In genomic region chr2:189304360-189304759, GRCh38 we compare ENCODE assay signal across 13 cellular contexts.
DNase-seq lines count a peak whose midpoint lies in the region; ATAC-seq and TF ChIP-seq lines count a peak whose summit lies in the region.
"Had no signal": no experiment of that assay in that cellular context is flagged by ENCODE, and none has a peak within 500 bp of the region (broad histone marks: within the 10 kb centered on the region; RNA-seq: fewer than 3 reads in every experiment).

No MANE protein-coding gene starts in this region.

- intact Hi-C loops in CD4-positive, alpha-beta memory T cell (cut with micrococcal nuclease), result loop anchor here (1.0 kb wide), 1 partner anchor 43 kb away; no protein-coding TSS in a partner anchor

- H3K36me3 Mint-ChIP-seq in CD4-positive, alpha-beta memory T cell, result peaks cover 0 to 1% of the 10 kb centered on the region in 2 donors
- H3K36me3 Mint-ChIP-seq in T-helper 1 cell treated with Interleukin-12 subunit alpha and Interleukin-12 subunit beta and Interleukin-4 antibody, amounts not matched to agents 30 μg/mL and 1 μg/mL, for 36 hours (ENCODE audit: low read depth), result peaks cover 2% of the 10 kb centered on the region
- H3K36me3 Mint-ChIP-seq in activated T-cell treated with anti-CD3 and anti-CD28 coated beads, Interleukin-2, amount 50 U/mL, for 72 hours (ENCODE audit: insufficient read depth in 2 of 2), result peaks cover 2 to 8% of the 10 kb centered on the region in 2 donors
- H3K36me3 Mint-ChIP-seq in immature natural killer cell, result no peaks in the 10 kb centered on the region
- H3K36me3 Mint-ChIP-seq in HFFc6 (ENCODE audit: low read depth), result no peaks in the 10 kb centered on the region
- H3K36me3 Mint-ChIP-seq: IgD-negative memory B cell had no signal

- H3K27me3 Mint-ChIP-seq in CD4-positive, alpha-beta memory T cell, result no peaks in the 10 kb centered on the region
- H3K27me3 Mint-ChIP-seq in T-helper 1 cell treated with Interleukin-12 subunit alpha and Interleukin-12 subunit beta and Interleukin-4 antibody, amounts not matched to agents 30 μg/mL and 1 μg/mL, for 36 hours (ENCODE audit: low read depth), result no peaks in the 10 kb centered on the region
- no peaks in the 10 kb centered on the region for H3K27me3 Mint-ChIP-seq in activated T-cell treated with anti-CD3 and anti-CD28 coated beads, Interleukin-2, amount 50 U/mL, for 72 hours (ENCODE audit: low read depth)
- H3K27me3 Mint-ChIP-seq in immature natural killer cell (ENCODE audit: low read depth in 3 of 3) (peaks cover 0 to 1% (median 0%) of the 10 kb centered on the region in 3 donors), HFFc6 (ENCODE audit: insufficient read depth) (no peaks in the 10 kb centered on the region; the same call in 1 of the 2 replicates)
- H3K27me3 Mint-ChIP-seq: IgD-negative memory B cell had no signal

- H3K27me3 ChIP-seq in CD4-positive, alpha-beta memory T cell (ENCODE audit: insufficient read depth, low read length), result no peaks in the 10 kb centered on the region
- H3K27me3 ChIP-seq: spleen had no signal

- DNase-seq in CD4-positive, alpha-beta memory T cell, result peak; percentile 40 to 59 (median 53)
- peak; percentile 42 to 43 for DNase-seq in activated T-cell treated with anti-CD3 and anti-CD28 coated beads, Interleukin-2, amount 50 U/mL, for 72 hours
- DNase-seq in immature natural killer cell (peak in 1 of 3 donors; percentile 2), HFFc6 (no peak), cerebellar nuclear complex (lab: John Stamatoyannopoulos, UW) (no peak)
- DNase-seq: cortex of kidney, NCI-H146, NCI-H526, spleen had no signal

- POLR2A ChIA-PET in CD4-positive, alpha-beta memory T cell (lab: Charles Lee; ENCODE audit: partially characterized antibody), result no interaction called here

- H3K4me1 Mint-ChIP-seq in CD4-positive, alpha-beta memory T cell, result peaks cover 44 to 70% (median 56%) of the 10 kb centered on the region in 4 donors
- H3K4me1 Mint-ChIP-seq in T-helper 1 cell treated with Interleukin-12 subunit alpha and Interleukin-12 subunit beta and Interleukin-4 antibody, amounts not matched to agents 30 μg/mL and 1 μg/mL, for 36 hours (ENCODE audit: low read depth), result peaks cover 34% of the 10 kb centered on the region
- H3K4me1 Mint-ChIP-seq in activated T-cell treated with anti-CD3 and anti-CD28 coated beads, Interleukin-2, amount 50 U/mL, for 72 hours (ENCODE audit: low read depth), result peaks cover 68% of the 10 kb centered on the region
- peaks cover 12 to 40% of the 10 kb centered on the region in 2 donors for H3K4me1 Mint-ChIP-seq in immature natural killer cell
- peaks cover 40% of the 10 kb centered on the region for H3K4me1 Mint-ChIP-seq in HFFc6 (ENCODE audit: low read depth)
- H3K4me1 Mint-ChIP-seq: IgD-negative memory B cell had no signal

- ATAC-seq in activated T-cell treated with anti-CD3 and anti-CD28 coated beads, Interleukin-2, amount 50 U/mL, for 72 hours (replicated peaks in 1 of 2), result peak; percentile 72 to 79
- ATAC-seq in HG03097 (IDR thresholded peaks at IDR 0.05; ENCODE audit: low FRiP score, unreplicated experiment) (no peak), GM21526 (IDR thresholded peaks at IDR 0.05; ENCODE audit: low FRiP score, unreplicated experiment) (no peak)

- H3K9me3 Mint-ChIP-seq in CD4-positive, alpha-beta memory T cell, result peaks cover 0 to 2% (median 0%) of the 10 kb centered on the region in 8 donors
- H3K9me3 Mint-ChIP-seq in T-helper 1 cell treated with Interleukin-12 subunit alpha and Interleukin-12 subunit beta and Interleukin-4 antibody, amounts not matched to agents 30 μg/mL and 1 μg/mL, for 36 hours, result no peaks in the 10 kb centered on the region
- peaks cover 0 to 3% of the 10 kb centered on the region in 2 donors for H3K9me3 Mint-ChIP-seq in activated T-cell treated with anti-CD3 and anti-CD28 coated beads, Interleukin-2, amount 50 U/mL, for 72 hours
- H3K9me3 Mint-ChIP-seq in immature natural killer cell (peaks cover 0 to 14% (median 0%) of the 10 kb centered on the region in 6 donors), HFFc6 (no peaks in the 10 kb centered on the region)
- H3K9me3 Mint-ChIP-seq: IgD-negative memory B cell had no signal

- no peak for TF ChIP-seq CTCF in HFFc6 (IDR thresholded peaks at IDR 0.05)

- no peaks in the 10 kb centered on the region for H3K36me3 ChIP-seq in CD4-positive, alpha-beta memory T cell (ENCODE audit: insufficient read depth, low read length)
- H3K36me3 ChIP-seq: spleen had no signal

- peak overlapping the region; percentile 65 to 93 (median 82) for H3K27ac Mint-ChIP-seq in CD4-positive, alpha-beta memory T cell
- H3K27ac Mint-ChIP-seq in T-helper 1 cell treated with Interleukin-12 subunit alpha and Interleukin-12 subunit beta and Interleukin-4 antibody, amounts not matched to agents 30 μg/mL and 1 μg/mL, for 36 hours, result peak overlapping the region; percentile 46
- peak overlapping the region; percentile 100 for H3K27ac Mint-ChIP-seq in activated T-cell treated with anti-CD3 and anti-CD28 coated beads, Interleukin-2, amount 50 U/mL, for 72 hours
- H3K27ac Mint-ChIP-seq in immature natural killer cell, result peak overlapping the region in 4 of 6 donors; percentile 15 to 78 (median 58)
- no peak overlapping the region for H3K27ac Mint-ChIP-seq in HFFc6

- H3K4me3 ChIP-seq in CD4-positive, alpha-beta memory T cell (ENCODE audit: low read length in 2 of 2), result no peak overlapping the region
- H3K4me3 ChIP-seq: spleen had no signal

- peaks cover 61% of the 10 kb centered on the region for H3K4me1 ChIP-seq in CD4-positive, alpha-beta memory T cell (ENCODE audit: insufficient read depth, low read length)

- peak overlapping the region in 7 of 8 donors; percentile 47 to 73 (median 62) for H3K4me3 Mint-ChIP-seq in CD4-positive, alpha-beta memory T cell
- peak overlapping the region; percentile 31 for H3K4me3 Mint-ChIP-seq in T-helper 1 cell treated with Interleukin-12 subunit alpha and Interleukin-12 subunit beta and Interleukin-4 antibody, amounts not matched to agents 30 μg/mL and 1 μg/mL, for 36 hours
- H3K4me3 Mint-ChIP-seq in activated T-cell treated with anti-CD3 and anti-CD28 coated beads, Interleukin-2, amount 50 U/mL, for 72 hours, result peak overlapping the region; percentile 13 to 32
- peak overlapping the region in 3 of 5 donors; percentile 14 to 46 (median 27) for H3K4me3 Mint-ChIP-seq in immature natural killer cell
- no peak overlapping the region for H3K4me3 Mint-ChIP-seq in HFFc6
- H3K4me3 Mint-ChIP-seq: IgD-negative memory B cell had no signal

- H3K27ac ChIP-seq in CD4-positive, alpha-beta memory T cell (ENCODE audit: low read depth, low read length), result no peak overlapping the region

- no peaks in the 10 kb centered on the region for H3K9me3 ChIP-seq in CD4-positive, alpha-beta memory T cell (ENCODE audit: control insufficient read depth in 1 of 2, low read length in 2 of 2)
- H3K9me3 ChIP-seq: spleen had no signal

- CTCF ChIA-PET in CD4-positive, alpha-beta memory T cell (lab: Charles Lee; ENCODE audit: partially characterized antibody), result interaction anchor here (0.9 to 1.3 kb wide), 4 partner anchors 11 to 210 kb away, joined by 3 to 4 read pairs (median 4); no protein-coding TSS in a partner anchor

Comparison
In these comparisons a context has a peak if more than half of its experiments do, and no peak if none do; other contexts are left out.
1. DNase-seq: peak in CD4-positive, alpha-beta memory T cell (5 of 5) and activated T-cell treated with anti-CD3 and anti-CD28 coated beads, Interleukin-2, amount 50 U/mL, for 72 hours (2 of 2); none in HFFc6 (single experiment) and cerebellar nuclear complex (0 of 2).
2. ATAC-seq: peak in activated T-cell treated with anti-CD3 and anti-CD28 coated beads, Interleukin-2, amount 50 U/mL, for 72 hours (2 of 2); none in HG03097 (single experiment) and GM21526 (single experiment).